23 cellular contexts compared by ENCODE assay signal in the genomic region with DNA sequence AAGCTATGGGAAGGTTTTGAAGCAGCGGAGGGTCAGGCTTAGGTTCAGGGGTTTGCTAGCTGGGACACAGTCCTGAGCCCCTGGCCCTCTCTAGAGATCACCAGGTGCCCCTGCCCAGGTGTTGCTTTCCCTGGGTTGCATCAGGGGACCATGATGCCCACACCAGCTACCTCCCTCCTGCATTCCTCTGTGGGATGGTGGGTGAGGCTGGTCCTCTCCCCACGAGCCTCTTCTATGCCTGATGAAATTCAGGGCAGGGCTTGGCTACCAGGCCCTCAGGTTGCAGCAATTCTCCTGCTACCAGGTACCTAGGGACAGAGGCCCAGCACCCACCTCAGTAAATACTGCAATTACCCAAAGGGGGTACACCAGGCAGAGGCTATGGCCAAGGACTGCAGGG.
"Had no signal": no experiment of that assay in that cellular context is flagged by ENCODE, and none has a peak within 500 bp of the region (broad histone marks: within the 10 kb centered on the region; RNA-seq: fewer than 3 reads in every experiment).

No MANE protein-coding gene starts in this region.

- H3K36me3 ChIP-seq: left lung, pancreas, prostate gland, sigmoid colon had no signal

- H3K9me3 ChIP-seq: left lung, pancreas, prostate gland, sigmoid colon had no signal

- H3K4me3 ChIP-seq: left lung, lung, pancreas, prostate gland, sigmoid colon had no signal

- H3K27me3 ChIP-seq: left lung, pancreas, sigmoid colon had no signal

- DNase-seq: head of caudate nucleus; hippocampal formation; kidney glomerular epithelial cell; left colon; left lung; mesendoderm; naive B cell; natural killer cell; nucleus accumbens; retina; sigmoid colon; stimulated activated CD4-positive, alpha-beta T cell treated with anti-CD3 and anti-CD28 coated beads, Interleukin-1b, Interleukin-23, amount 100 ng/mL, for 48 hours; stimulated activated CD4-positive, alpha-beta T cell treated with anti-CD3 and anti-CD28 coated beads, Interleukin-2, amount 100 ng/mL, for 48 hours; stimulated activated CD4-positive, alpha-beta T cell treated with anti-CD3 and anti-CD28 coated beads, Interleukin-4, amount 100 ng/mL, for 4 hours; stimulated activated CD8-positive, alpha-beta memory T cell treated with anti-CD3 and anti-CD28 coated beads, Interleukin-4, amount 100 ng/mL, for 48 hours; stimulated activated naive CD4-positive, alpha-beta T cell treated with Interleukin-2 at 50 U/mL for 16 hours; stimulated activated naive CD8-positive, alpha-beta T cell treated with anti-CD3 and anti-CD28 coated beads, Interleukin-15, amount 100 ng/mL, for 72 hours; substantia nigra; trophoblast cell had no signal

- H3K4me1 ChIP-seq: pancreas, prostate gland had no signal

- ATAC-seq: left colon; natural killer cell; stimulated activated memory B cell treated with anti-CD40 and anti-IgM and Interleukin-4, amounts not matched to agents 10 μg/mL and 1 μg/mL and 100 μg/mL, for 72 hours; stimulated activated naive CD8-positive, alpha-beta T cell treated with anti-CD3 and anti-CD28 coated beads, Interleukin-15, amount 100 ng/mL, for 72 hours had no signal

- H3K27ac ChIP-seq: left lung, pancreas, prostate gland, sigmoid colon had no signal
